10 cellular contexts compared by ENCODE assay signal in the genomic region with DNA sequence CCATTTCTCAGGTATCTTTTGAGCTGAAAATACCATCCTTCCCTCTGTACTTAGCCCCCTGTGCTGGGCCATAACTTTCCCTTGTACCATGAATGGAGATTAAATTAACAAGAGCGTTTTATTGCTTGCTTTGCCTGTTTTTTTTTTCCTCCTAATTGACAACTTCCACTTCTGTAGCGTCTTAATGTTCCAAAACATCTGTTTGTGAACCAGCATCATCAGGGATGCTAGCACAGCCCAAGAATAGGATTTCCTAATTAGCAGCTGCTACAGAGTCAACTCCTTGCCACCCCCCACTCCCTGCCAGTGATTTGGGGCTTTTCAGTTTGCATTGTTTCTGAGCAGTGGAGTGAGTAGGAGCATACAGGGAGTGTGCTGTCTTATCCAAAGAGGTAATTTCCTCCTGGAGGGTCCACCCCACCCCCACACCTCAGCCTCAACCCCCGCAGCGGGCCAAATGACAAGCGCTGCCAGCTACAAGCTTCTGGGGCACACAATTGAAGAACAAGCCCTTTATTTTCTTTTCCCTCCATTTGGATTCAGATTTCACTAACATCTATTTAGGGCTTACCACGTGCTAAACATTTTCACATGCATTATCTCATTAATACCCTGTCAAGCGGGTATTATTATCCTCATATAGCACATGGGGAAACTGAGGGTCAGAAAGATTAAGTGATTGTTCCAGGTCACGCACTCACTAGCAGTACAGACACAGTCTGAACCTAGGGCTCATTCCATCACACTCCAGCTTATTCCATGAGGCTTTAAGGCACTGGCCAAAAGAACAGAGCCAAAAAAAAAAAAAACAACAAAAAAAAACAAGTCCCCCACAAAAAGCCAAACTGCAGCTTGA. TPM values are rescaled to one million over a fixed set of nuclear protein-coding genes. Genes with fewer than 3 reads are reported as not detected.
DNase-seq lines count a peak whose midpoint lies in the region; ATAC-seq and TF ChIP-seq lines count a peak whose summit lies in the region.
"Had no signal": no experiment of that assay in that cellular context is flagged by ENCODE, and none has a peak within 500 bp of the region (broad histone marks: within the 10 kb centered on the region; RNA-seq: fewer than 3 reads in every experiment).

No MANE protein-coding gene starts in this region.

- intact Hi-C loops in dorsolateral prefrontal cortex (cut with DNase I), result loop anchor here in 1 of 2 donors (2.0 kb wide), 1 partner anchor 16 kb away; the partner anchor contains the start of gene HEG1

- no peak for ATAC-seq in GM18520 (IDR thresholded peaks at IDR 0.05; ENCODE audit: unreplicated experiment)
- no peak for ATAC-seq in HG03095 (IDR thresholded peaks at IDR 0.05; ENCODE audit: unreplicated experiment)
- ATAC-seq: activated CD4-positive, CD25-positive, alpha-beta regulatory T cell treated with anti-CD3 and anti-CD28 coated beads, Interleukin-2, amount 50 U/mL, for 24 hours had no signal

- H3K27ac ChIP-seq in dorsolateral prefrontal cortex, result peak overlapping the region; percentile 27 to 90 (median 81)
- H3K27ac ChIP-seq in suprapubic skin, result peak overlapping the region; percentile 54

- H3K36me3 ChIP-seq in suprapubic skin, result no peaks in the 10 kb centered on the region
- H3K36me3 ChIP-seq: ovary had no signal

- WGBS in suprapubic skin, result 47% methylated on average over 8 of the region's 8 CpGs

- in situ Hi-C loops in GM13977 (cut with MboI; ENCODE audit: low pct_unique_long_range_greater_than_20kb, low sequenced_read_pairs, unreplicated experiment), result no loop called here

- DNase-seq in NCI-H2171 treated with DMSO at 0.1 percent for 48 hours (lab: John Stamatoyannopoulos, UW) (peak; percentile 70), dorsolateral prefrontal cortex (peak in 5 of 10 donors; percentile 25 to 53 (median 32)), medulla oblongata (ENCODE audit: extremely low spot score) (peak; percentile 58), suprapubic skin (ENCODE audit: low spot score in 2 of 2) (no peak), NCI-H2107 (lab: John Stamatoyannopoulos, UW) (no peak), GM13977 (ENCODE audit: low spot score) (no peak)

- no peak for TF ChIP-seq EP300 in suprapubic skin (IDR thresholded peaks at IDR 0.05)

- TF ChIP-seq POLR2A in suprapubic skin (IDR thresholded peaks at IDR 0.05), result no peak

- peak overlapping the region in 44 of 59 donors; percentile 0 to 55 (median 22) for H3K4me3 ChIP-seq in dorsolateral prefrontal cortex
- no peak overlapping the region for H3K4me3 ChIP-seq in suprapubic skin
- H3K4me3 ChIP-seq: ovary had no signal

- peaks cover 52% of the 10 kb centered on the region for H3K4me1 ChIP-seq in suprapubic skin

- no peaks in the 10 kb centered on the region for H3K9me3 ChIP-seq in suprapubic skin
- H3K9me3 ChIP-seq: ovary had no signal

- TF ChIP-seq CTCF in dorsolateral prefrontal cortex (IDR thresholded peaks at IDR 0.05 in 54 of 56, conservative IDR thresholded peaks at IDR 0.05 in 2 of 56; ENCODE audit: low read depth in 1 of 56, partially characterized antibody in 56 of 56) (no peak), suprapubic skin (IDR thresholded peaks at IDR 0.05) (no peak), GM13977 (IDR thresholded peaks at IDR 0.05; ENCODE audit: extremely low read depth, insufficient read depth, missing control alignments) (no peak)

- H3K27me3 ChIP-seq in dorsolateral prefrontal cortex (no peaks in the 10 kb centered on the region), suprapubic skin (no peaks in the 10 kb centered on the region)
- H3K27me3 ChIP-seq: ovary had no signal

RNA-seq across cellular contexts. Expression of gene HEG1, which starts 16.5 kb away (rescaled TPM):
- total RNA-seq in dorsolateral prefrontal cortex (10 to 100 TPM; 12.8 to 65.6 (median 29.0) TPM), suprapubic skin (10 to 100 TPM; 13.9 to 30.8 (median 26.5) TPM)

Comparison
In these comparisons a context has a peak if more than half of its experiments do, and no peak if none do; other contexts are left out.
1. DNase-seq: peak in NCI-H2171 treated with DMSO at 0.1 percent for 48 hours (single experiment) and medulla oblongata (single experiment); none in suprapubic skin (0 of 2), NCI-H2107 (single experiment) and GM13977 (single experiment).